Comparison of ENCODE assay signal across 30 cellular contexts in genomic region chr2:71464389-71464788, GRCh38.
"Had no signal": no experiment of that assay in that cellular context is flagged by ENCODE, and none has a peak within 500 bp of the region (broad histone marks: within the 10 kb centered on the region; RNA-seq: fewer than 3 reads in every experiment).

No MANE protein-coding gene starts in this region.

- H3K27ac ChIP-seq: colonic mucosa, hepatocyte, neural progenitor cell, right lobe of liver, tibial nerve, VCaP had no signal

- H3K9me3 Mint-ChIP-seq: activated T-cell treated with anti-CD3 and anti-CD28 coated beads, Interleukin-2, amount 50 U/mL, for 72 hours; mesothelial cell of epicardium; natural killer cell; neural progenitor cell; T-helper 1 cell treated with Interleukin-12 subunit alpha and Interleukin-12 subunit beta and Interleukin-4 antibody, amounts not matched to agents 30 μg/mL and 1 μg/mL, for 36 hours had no signal

- H3K9ac ChIP-seq: neural progenitor cell had no signal

- ATAC-seq: activated T-cell treated with anti-CD3 and anti-CD28 coated beads, Interleukin-2, amount 50 U/mL, for 72 hours; left cardiac atrium; natural killer cell; right lobe of liver; stimulated activated naive B cell treated with anti-CD40 and anti-IgM and Interleukin-4, amounts not matched to agents 10 μg/mL and 1 μg/mL and 100 μg/mL, for 72 hours had no signal

- H3K4me3 Mint-ChIP-seq: activated naive CD8-positive, alpha-beta T cell; activated T-cell treated with anti-CD3 and anti-CD28 coated beads, Interleukin-2, amount 50 U/mL, for 72 hours; mesothelial cell of epicardium; natural killer cell; neural progenitor cell; stimulated activated naive B cell treated with anti-CD40 and anti-IgM and Interleukin-4, amounts not matched to agents 10 μg/mL and 1 μg/mL and 100 μg/mL, for 72 hours; T-helper 1 cell treated with Interleukin-12 subunit alpha and Interleukin-12 subunit beta and Interleukin-4 antibody, amounts not matched to agents 30 μg/mL and 1 μg/mL, for 36 hours had no signal

- H3K79me2 ChIP-seq: hepatocyte had no signal

- FAIRE-seq: endometrium, frontal cortex, keratinocyte, TTC549 had no signal

- H3K27ac Mint-ChIP-seq: activated naive CD8-positive, alpha-beta T cell; activated T-cell treated with anti-CD3 and anti-CD28 coated beads, Interleukin-2, amount 50 U/mL, for 72 hours; mesothelial cell of epicardium; natural killer cell; neural progenitor cell; stimulated activated naive B cell treated with anti-CD40 and anti-IgM and Interleukin-4, amounts not matched to agents 10 μg/mL and 1 μg/mL and 100 μg/mL, for 72 hours; T-helper 1 cell treated with Interleukin-12 subunit alpha and Interleukin-12 subunit beta and Interleukin-4 antibody, amounts not matched to agents 30 μg/mL and 1 μg/mL, for 36 hours had no signal

- H3K36me3 Mint-ChIP-seq: activated naive CD8-positive, alpha-beta T cell; mesothelial cell of epicardium; natural killer cell; neural progenitor cell; stimulated activated naive B cell treated with anti-CD40 and anti-IgM and Interleukin-4, amounts not matched to agents 10 μg/mL and 1 μg/mL and 100 μg/mL, for 72 hours had no signal

- H2AFZ ChIP-seq: hepatocyte, neural progenitor cell had no signal

- H3K9me3 ChIP-seq: colonic mucosa, right lobe of liver had no signal

- H3K27me3 ChIP-seq: right lobe of liver had no signal

- H3K4me2 ChIP-seq: hepatocyte, neural progenitor cell, smooth muscle cell had no signal

- H3K4me3 ChIP-seq: colonic mucosa, hepatocyte, neural progenitor cell, right lobe of liver, smooth muscle cell, tibial nerve had no signal

- H3K36me3 ChIP-seq: colonic mucosa, neural progenitor cell, right lobe of liver, tibial nerve had no signal

- DNase-seq: activated CD4-positive, alpha-beta T cell treated with anti-CD3 and anti-CD28 coated beads for 4 hours; activated CD4-positive, alpha-beta T cell treated with anti-CD3 and anti-CD28 coated beads, Interleukin-2, amount 50 U/mL, for 4 hours; activated naive CD4-positive, alpha-beta T cell treated with Interleukin-2 at 50 U/mL for 16 hours; activated T-cell treated with anti-CD3 and anti-CD28 coated beads, Interleukin-2, amount 50 U/mL, for 72 hours; anterior cingulate cortex; cerebellar nuclear complex; colonic mucosa; effector CD8-positive, alpha-beta T cell; glutamatergic neuron; left cardiac atrium; mammary epithelial cell; natural killer cell; stimulated activated CD4-positive, alpha-beta T cell treated with anti-CD3 and anti-CD28 coated beads, Interleukin-1b, Interleukin-23, amount 100 ng/mL, for 48 hours; stimulated activated CD4-positive, alpha-beta T cell treated with anti-CD3 and anti-CD28 coated beads, Interleukin-4, amount 100 ng/mL, for 4 hours; stimulated activated naive B cell treated with anti-CD40 and anti-IgM and Interleukin-4, amounts not matched to agents 10 μg/mL and 1 μg/mL and 100 μg/mL, for 72 hours; SW 1271; T-helper 9 cell had no signal
